9 cellular contexts compared by ENCODE assay signal in the genomic region with DNA sequence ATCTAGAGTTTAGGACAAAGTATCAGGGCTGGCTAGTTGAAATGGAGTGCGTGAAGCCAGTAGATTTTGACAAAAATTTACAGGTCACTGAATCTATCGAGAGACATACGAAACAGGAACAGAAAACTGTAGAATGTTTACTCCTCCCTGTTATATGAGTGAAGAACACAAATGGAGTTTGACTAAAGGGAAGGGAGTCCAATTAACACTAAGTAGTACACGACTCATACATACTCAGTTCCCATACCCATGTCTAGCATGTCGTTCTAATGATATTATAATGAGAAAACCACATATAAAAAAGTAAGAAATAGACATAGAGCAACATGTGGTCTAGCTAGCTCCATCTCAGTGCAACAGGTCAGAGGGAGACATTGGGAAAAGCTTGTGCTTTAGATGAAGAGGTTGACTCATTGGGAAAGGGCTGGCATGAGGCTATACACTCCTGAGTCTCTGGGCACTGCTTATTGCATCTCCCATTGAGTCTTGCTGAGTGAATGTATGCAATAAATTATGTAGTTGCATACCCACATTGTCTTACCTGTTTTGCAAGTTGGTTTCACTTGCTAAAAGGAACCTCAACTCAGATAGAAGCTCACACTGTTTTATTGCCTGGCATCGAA. TPM values are rescaled to one million over a fixed set of nuclear protein-coding genes. Genes with fewer than 3 reads are reported as not detected.
DNase-seq lines count a peak whose midpoint lies in the region; ATAC-seq and TF ChIP-seq lines count a peak whose summit lies in the region.
"Had no signal": no experiment of that assay in that cellular context is flagged by ENCODE, and none has a peak within 500 bp of the region (broad histone marks: within the 10 kb centered on the region; RNA-seq: fewer than 3 reads in every experiment).

No MANE protein-coding gene starts in this region.

- peak; percentile 14 for ATAC-seq in activated CD8-positive, alpha-beta memory T cell treated with anti-CD3 and anti-CD28 coated beads, Interleukin-2, amount 10 ng/mL, durations not matched to agents 7 days and 5 days
- peak; percentile 60 for ATAC-seq in HG02610 (IDR thresholded peaks at IDR 0.05; ENCODE audit: unreplicated experiment)
- no peak for ATAC-seq in stimulated activated effector memory CD8-positive, alpha-beta T cell treated with anti-CD3 and anti-CD28 coated beads, Interleukin-12 subunit alpha, Interleukin-12 subunit beta, amount 100 ng/mL, for 72 hours

- 0 out of 2 replicates have a peak overlapping the region, but pooled peaks have one; percentile 3 for H3K9ac ChIP-seq in OCI-LY3 (ENCODE audit: low read length)

- no peak overlapping the region for H2AFZ ChIP-seq in OCI-LY3 (ENCODE audit: low read depth, low read length)

- DNase-seq in activated CD8-positive, alpha-beta memory T cell treated with anti-CD3 and anti-CD28 coated beads, Interleukin-2, amount 10 ng/mL, durations not matched to agents 7 days and 5 days: no peak
- DNase-seq in activated CD8-positive, alpha-beta memory T cell treated with anti-CD3 and anti-CD28 coated beads, Interleukin-2, amount 50 U/mL, for 48 hours: no peak
- no peak for DNase-seq in stimulated activated effector memory CD8-positive, alpha-beta T cell treated with anti-CD3 and anti-CD28 coated beads, Interleukin-12 subunit alpha, Interleukin-12 subunit beta, amount 100 ng/mL, for 72 hours (ENCODE audit: low spot score in 2 of 2)
- no peak for DNase-seq in SKM-1 treated with dmso at 0.1 percent for 144 hours (lab: John Stamatoyannopoulos, UW; ENCODE audit: unreplicated experiment)
- no peak for DNase-seq in stimulated activated CD4-positive, alpha-beta T cell treated with anti-CD3 and anti-CD28 coated beads, Interleukin-2, amount 100 ng/mL, for 48 hours
- DNase-seq in inferior parietal cortex (ENCODE audit: extremely low spot score): no peak

- TF ChIP-seq CTCF in OCI-LY3 (IDR thresholded peaks at IDR 0.05; ENCODE audit: low read depth, low read length): no peak

- no peaks in the 10 kb centered on the region for H3K9me3 Mint-ChIP-seq in activated CD8-positive, alpha-beta memory T cell treated with anti-CD3 and anti-CD28 coated beads, Interleukin-2, amount 10 ng/mL, durations not matched to agents 7 days and 5 days (ENCODE audit: low read depth)
- H3K9me3 Mint-ChIP-seq in stimulated activated effector memory CD8-positive, alpha-beta T cell treated with anti-CD3 and anti-CD28 coated beads, Interleukin-12 subunit alpha, Interleukin-12 subunit beta, amount 100 ng/mL, for 72 hours: no peaks in the 10 kb centered on the region

- peaks cover 96% of the 10 kb centered on the region for H3K4me1 ChIP-seq in OCI-LY3 (ENCODE audit: low read length)

- H3K27me3 Mint-ChIP-seq in activated CD8-positive, alpha-beta memory T cell treated with anti-CD3 and anti-CD28 coated beads, Interleukin-2, amount 10 ng/mL, durations not matched to agents 7 days and 5 days: no peaks in the 10 kb centered on the region

- peaks cover 89% of the 10 kb centered on the region for H3K36me3 ChIP-seq in OCI-LY3 (replicated peaks; ENCODE audit: low read depth, low read length)

- H3K4me1 Mint-ChIP-seq in activated CD8-positive, alpha-beta memory T cell treated with anti-CD3 and anti-CD28 coated beads, Interleukin-2, amount 10 ng/mL, durations not matched to agents 7 days and 5 days: peaks cover 58% of the 10 kb centered on the region
- H3K4me1 Mint-ChIP-seq in stimulated activated effector memory CD8-positive, alpha-beta T cell treated with anti-CD3 and anti-CD28 coated beads, Interleukin-12 subunit alpha, Interleukin-12 subunit beta, amount 100 ng/mL, for 72 hours: peaks cover 71% of the 10 kb centered on the region

- no peaks in the 10 kb centered on the region for H3K27me3 ChIP-seq in OCI-LY3 (ENCODE audit: low read depth, low read length)

- H3K27ac Mint-ChIP-seq in activated CD8-positive, alpha-beta memory T cell treated with anti-CD3 and anti-CD28 coated beads, Interleukin-2, amount 10 ng/mL, durations not matched to agents 7 days and 5 days: no peak overlapping the region
- H3K27ac Mint-ChIP-seq in stimulated activated effector memory CD8-positive, alpha-beta T cell treated with anti-CD3 and anti-CD28 coated beads, Interleukin-12 subunit alpha, Interleukin-12 subunit beta, amount 100 ng/mL, for 72 hours: peak overlapping the region; percentile 51

- peak overlapping the region; percentile 63 for H3K27ac ChIP-seq in OCI-LY3 (ENCODE audit: low read length)
- H3K27ac ChIP-seq: HL-60 had no signal

- H3K4me3 ChIP-seq in OCI-LY3 (ENCODE audit: low read length): peak overlapping the region; percentile 17; the same call in 1 of the 2 replicates

- peaks cover 92% of the 10 kb centered on the region for H3K79me2 ChIP-seq in OCI-LY3 (ENCODE audit: low read length)

- no peak overlapping the region for H3K4me3 Mint-ChIP-seq in activated CD8-positive, alpha-beta memory T cell treated with anti-CD3 and anti-CD28 coated beads, Interleukin-2, amount 10 ng/mL, durations not matched to agents 7 days and 5 days
- H3K4me3 Mint-ChIP-seq in stimulated activated effector memory CD8-positive, alpha-beta T cell treated with anti-CD3 and anti-CD28 coated beads, Interleukin-12 subunit alpha, Interleukin-12 subunit beta, amount 100 ng/mL, for 72 hours: no peak overlapping the region

- peaks cover 91% of the 10 kb centered on the region for H4K20me1 ChIP-seq in OCI-LY3 (ENCODE audit: insufficient read depth, low read length)

- H3K36me3 Mint-ChIP-seq in activated CD8-positive, alpha-beta memory T cell treated with anti-CD3 and anti-CD28 coated beads, Interleukin-2, amount 10 ng/mL, durations not matched to agents 7 days and 5 days: peaks cover 78% of the 10 kb centered on the region
- peaks cover 99% of the 10 kb centered on the region for H3K36me3 Mint-ChIP-seq in stimulated activated effector memory CD8-positive, alpha-beta T cell treated with anti-CD3 and anti-CD28 coated beads, Interleukin-12 subunit alpha, Interleukin-12 subunit beta, amount 100 ng/mL, for 72 hours

- CTCF ChIA-PET in activated CD8-positive, alpha-beta memory T cell treated with anti-CD3 and anti-CD28 coated beads, Interleukin-2, amount 10 ng/mL, durations not matched to agents 7 days and 5 days (lab: Charles Lee): interaction anchor here (0.9 to 1.6 kb wide), 4 partner anchors 11 to 123 kb away, joined by 3 to 4 read pairs (median 3); no protein-coding TSS in a partner anchor

- peak overlapping the region; percentile 55 for H3K4me2 ChIP-seq in OCI-LY3 (ENCODE audit: low read length)

- H3K9me3 ChIP-seq in OCI-LY3 (ENCODE audit: insufficient read depth, low read length): no peaks in the 10 kb centered on the region

RNA-seq across cellular contexts. Expression of gene CD44, which starts 43.5 kb away (rescaled TPM):
- total RNA-seq in activated CD8-positive, alpha-beta memory T cell treated with anti-CD3 and anti-CD28 coated beads, Interleukin-2, amount 10 ng/mL, durations not matched to agents 7 days and 5 days: 100 to 1,000 TPM; 212 to 294 TPM
